Comparison of ENCODE assay signal across 19 cellular contexts in genomic region chr9:114207845-114208244, GRCh38. TPM values are rescaled to one million over a fixed set of nuclear protein-coding genes. Genes with fewer than 3 reads are reported as not detected.
DNase-seq lines count a peak whose midpoint lies in the region; ATAC-seq and TF ChIP-seq lines count a peak whose summit lies in the region.
"Had no signal": no experiment of that assay in that cellular context is flagged by ENCODE, and none has a peak within 500 bp of the region (broad histone marks: within the 10 kb centered on the region; RNA-seq: fewer than 3 reads in every experiment).

No MANE protein-coding gene starts in this region.

- TF ChIP-seq CTCF in WERI-Rb-1 (IDR thresholded peaks at IDR 0.05; ENCODE audit: low read depth, low read length): no peak
- TF ChIP-seq CTCF in lower lobe of right lung (IDR thresholded peaks at IDR 0.05): no peak
- no peak for TF ChIP-seq CTCF in psoas muscle (IDR thresholded peaks at IDR 0.05)
- no peak for TF ChIP-seq CTCF in Calu3 (IDR thresholded peaks at IDR 0.05; ENCODE audit: unreplicated experiment)

- H3K4me1 ChIP-seq in lower lobe of right lung: no peaks in the 10 kb centered on the region
- H3K4me1 ChIP-seq in psoas muscle: peaks cover 52% of the 10 kb centered on the region

- CTCF ChIA-PET in Calu3 (lab: Charles Lee): no interaction called here

- H3K4me1 Mint-ChIP-seq in Calu3 (ENCODE audit: low read depth, unreplicated experiment): no peaks in the 10 kb centered on the region

- WGBS in psoas muscle, 3 donors: 81 to 86% (median 82%) methylated on average over 6 of the region's 6 CpGs

- H3K4me3 ChIP-seq in WERI-Rb-1 (ENCODE audit: low read depth, low read length): no peak overlapping the region
- H3K4me3 ChIP-seq in lower lobe of right lung: no peak overlapping the region
- H3K4me3 ChIP-seq in psoas muscle: no peak overlapping the region
- H3K4me3 ChIP-seq: A549, SJSA1 had no signal

- H3K9me3 ChIP-seq in WERI-Rb-1 (ENCODE audit: severe bottlenecking) (no peaks in the 10 kb centered on the region), lower lobe of right lung (no peaks in the 10 kb centered on the region), psoas muscle (no peaks in the 10 kb centered on the region)
- H3K9me3 ChIP-seq: A549, SJSA1 had no signal

- intact Hi-C loops in lower lobe of right lung (cut with DNase I): no loop called here
- intact Hi-C loops in psoas muscle (cut with DNase I): loop anchor here in 1 of 2 donors (5.0 kb wide), 1 partner anchor 51 kb away; the partner anchor contains the start of gene COL27A1
- intact Hi-C loops in Calu3 (cut with micrococcal nuclease; ENCODE audit: unreplicated experiment): no loop called here

- BruUV-seq in Calu3 (replicated peaks; lab: Mats Ljungman, UMichigan): no TSS peak

- no peaks in the 10 kb centered on the region for H3K36me3 Mint-ChIP-seq in Calu3 (ENCODE audit: insufficient read depth, unreplicated experiment)

- H3K36me3 ChIP-seq in WERI-Rb-1 (peaks cover 62% of the 10 kb centered on the region), lower lobe of right lung (no peaks in the 10 kb centered on the region), psoas muscle (ENCODE audit: insufficient read depth in 1 of 2, low read depth in 1 of 2) (no peaks in the 10 kb centered on the region)
- H3K36me3 ChIP-seq: SJSA1 had no signal

- no peaks in the 10 kb centered on the region for H3K27me3 Mint-ChIP-seq in Calu3 (ENCODE audit: unreplicated experiment)

- ATAC-seq in lower lobe of right lung: no peak
- ATAC-seq in psoas muscle: no peak
- no peak for ATAC-seq in HG02970 (IDR thresholded peaks at IDR 0.05; ENCODE audit: low FRiP score, unreplicated experiment)

- H3K27ac ChIP-seq in WERI-Rb-1 (peak overlapping the region; percentile 79), lower lobe of right lung (no peak overlapping the region), psoas muscle (peak overlapping the region; percentile 88)
- H3K27ac ChIP-seq: A549, SJSA1 had no signal

- H3K27me3 ChIP-seq in WERI-Rb-1 (ENCODE audit: insufficient read depth, low read depth, severe bottlenecking): no peaks in the 10 kb centered on the region
- no peaks in the 10 kb centered on the region for H3K27me3 ChIP-seq in lower lobe of right lung (ENCODE audit: low read depth)
- H3K27me3 ChIP-seq in psoas muscle (ENCODE audit: insufficient read depth in 3 of 3, low read length in 2 of 3): no peaks in the 10 kb centered on the region
- H3K27me3 ChIP-seq: SJSA1 had no signal

- H3K4me3 Mint-ChIP-seq in Calu3 (ENCODE audit: low read depth, unreplicated experiment): no peak overlapping the region

- H3K9me3 Mint-ChIP-seq in Calu3 (ENCODE audit: low read depth, unreplicated experiment): no peaks in the 10 kb centered on the region

- H3K27ac Mint-ChIP-seq in Calu3 (ENCODE audit: unreplicated experiment): no peak overlapping the region

- DNase-seq in ELF-1 (ENCODE audit: low read depth, low spot score): peak; percentile 67
- DNase-seq in WERI-Rb-1: no peak
- peak; percentile 1 for DNase-seq in lower lobe of right lung
- peak in 1 of 2 donors; percentile 21 for DNase-seq in psoas muscle
- DNase-seq in Calu3: no peak
- DNase-seq in activated gamma-delta T cell treated with Interleukin-2 at 50 U/mL for 16 hours: no peak
- DNase-seq in UCSD-AML1 (lab: John Stamatoyannopoulos, UW; ENCODE audit: unreplicated experiment): no peak
- DNase-seq: DMS 273 treated with DMSO at 0.1 percent for 48 hours; KG1; NCI-H1417 treated with DMSO at 0.1 percent for 48 hours; NCI-H2029; NCI-H2171; NCI-H446; NCI-H69; NK-92 treated with Interleukin-12 subunit alpha and Interleukin-12 subunit beta, amount 100 ng/mL, for 24 hours; OCI-M1 had no signal

RNA-seq across cellular contexts. Expression of gene COL27A1, which starts 52.5 kb away (rescaled TPM):
- total RNA-seq in lower lobe of right lung (13.0 TPM), psoas muscle (1 to 10 TPM; 3.9 to 8.5 (median 4.7) TPM), Calu3 (2022) (20.1 and 21.4 TPM in 2 replicates)
- polyA plus RNA-seq in psoas muscle: 1 to 10 TPM; 1.1 to 2.1 (median 1.8) TPM

Comparison
In these comparisons a context has a peak if more than half of its experiments do, and no peak if none do; other contexts are left out.
1. DNase-seq: peak in ELF-1 (single experiment) and lower lobe of right lung (single experiment); none in WERI-Rb-1 (single experiment), Calu3 (single experiment), activated gamma-delta T cell treated with Interleukin-2 at 50 U/mL for 16 hours (single experiment) and UCSD-AML1 (single experiment).